ENCODE assay signal across 20 cellular contexts in the genomic region with DNA sequence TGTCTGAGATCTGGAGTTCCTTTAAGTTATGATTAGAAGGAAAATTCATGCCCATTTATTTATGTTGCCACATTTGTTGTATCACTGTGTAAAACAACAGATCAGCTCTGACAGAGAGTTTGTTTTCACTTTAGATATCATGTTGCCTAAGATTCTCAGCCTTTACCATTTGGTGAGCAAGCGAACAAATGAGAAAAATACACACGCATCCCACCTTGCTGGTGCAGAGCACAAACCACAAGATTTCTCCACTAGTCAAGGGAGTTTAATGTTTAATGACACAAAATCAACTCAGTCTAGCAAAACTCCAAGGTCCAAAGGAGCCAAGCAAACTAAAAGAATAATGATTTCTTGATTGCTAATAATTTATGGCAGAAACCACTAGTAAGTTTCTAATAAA. TPM values are rescaled to one million over a fixed set of nuclear protein-coding genes. Genes with fewer than 3 reads are reported as not detected.
DNase-seq lines count a peak whose midpoint lies in the region; ATAC-seq, FAIRE-seq and TF ChIP-seq lines count a peak whose summit lies in the region.
"Had no signal": no experiment of that assay in that cellular context is flagged by ENCODE, and none has a peak within 500 bp of the region (broad histone marks: within the 10 kb centered on the region; RNA-seq: fewer than 3 reads in every experiment).

No MANE protein-coding gene starts in this region.

- H3K9me3 ChIP-seq in GM23248 (ENCODE audit: low read depth) = no peaks in the 10 kb centered on the region
- H3K9me3 ChIP-seq in K562 (replicated peaks; ENCODE audit: control insufficient read depth, insufficient read depth, low read depth, low read length) = no peaks in the 10 kb centered on the region

- TF ChIP-seq RAD21 in K562 (CRISPR knock-in tag; conservative IDR thresholded peaks at IDR 0.05 in 1 of 2, IDR thresholded peaks at IDR 0.05 in 1 of 2) = no peak

- TF ChIP-seq CTCF in K562 (IDR thresholded peaks at IDR 0.05 in 2 of 3, conservative IDR thresholded peaks at IDR 0.05 in 1 of 3; ENCODE audit: insufficient read depth in 2 of 3, low read depth in 1 of 3, low read length in 3 of 3) = no peak
- TF ChIP-seq CTCF in RWPE1 (conservative IDR thresholded peaks at IDR 0.05; ENCODE audit: low read depth) = no peak

- peak; percentile 35 for FAIRE-seq in K562 (lab: Jason Lieb, UNC)
- FAIRE-seq: GM12878 had no signal

- no peak for TF ChIP-seq POLR2A in K562 (conservative IDR thresholded peaks at IDR 0.05)

- ATAC-seq in K562 = no peak
- ATAC-seq in HG03432 (IDR thresholded peaks at IDR 0.05; ENCODE audit: unreplicated experiment) = no peak
- ATAC-seq: GM12878, HCT116 had no signal

- intact Hi-C loops in K562 (cut with micrococcal nuclease) = no loop called here

- no peak for TF ChIP-seq EP300 in K562 (IDR thresholded peaks at IDR 0.05; ENCODE audit: low read length)

- in situ Hi-C loops in GM23248 (cut with MboI) = no loop called here
- in situ Hi-C loops in K562 (cut with MboI) = no loop called here

- H3K27ac ChIP-seq in GM23248 (no peak overlapping the region), K562 (ENCODE audit: extremely low read depth, low read depth, low read length) (no peak overlapping the region), RWPE1 (no peak overlapping the region)
- H3K27ac ChIP-seq: KMS-11 had no signal

- H3K79me2 ChIP-seq in GM23248 (ENCODE audit: insufficient read depth) (peaks cover 13% of the 10 kb centered on the region), K562 (ENCODE audit: control insufficient read depth, insufficient read depth, low read length) (no peaks in the 10 kb centered on the region)

- H3K9me1 ChIP-seq in K562 (ENCODE audit: control insufficient read depth, insufficient read depth, low read length) = no peaks in the 10 kb centered on the region

- H2AFZ ChIP-seq in GM23248 (0 out of 2 replicates have a peak overlapping the region, but pooled peaks have one; percentile 33), K562 (ENCODE audit: low read depth, low read length) (no peak overlapping the region)

- CTCF ChIA-PET in K562 (lab: Yijun Ruan, JAX; ENCODE audit: low intra/inter-chr PET ratio) (no interaction called here), RWPE1 (lab: Yijun Ruan, JAX) (interaction anchor here (0.7 kb wide), 1 partner anchor 60 kb away, joined by 4 read pairs; no protein-coding TSS in a partner anchor)

- no peak overlapping the region for H3K9ac ChIP-seq in GM23248
- no peak overlapping the region for H3K9ac ChIP-seq in K562 (ENCODE audit: insufficient read depth in 1 of 2, low read depth in 2 of 2, low read length in 2 of 2)
- H3K9ac ChIP-seq: KMS-11 had no signal

- no peaks in the 10 kb centered on the region for H4K20me1 ChIP-seq in GM23248 (ENCODE audit: insufficient read depth)
- no peaks in the 10 kb centered on the region for H4K20me1 ChIP-seq in K562 (replicated peaks; ENCODE audit: control insufficient read depth, insufficient read depth, low read length)

- no peak for DNase-seq in GM23248
- no peak for DNase-seq in K562 (ENCODE audit: extremely low read depth in 1 of 4, low spot score in 3 of 4)
- DNase-seq in kidney glomerular epithelial cell (lab: John Stamatoyannopoulos, UW) = peak; percentile 28
- DNase-seq in renal cortical epithelial cell (ENCODE audit: low read depth) = peak; percentile 87
- no peak for DNase-seq in RWPE1 (ENCODE audit: low spot score)
- DNase-seq in GDM1 (lab: John Stamatoyannopoulos, UW) = no peak
- DNase-seq: C1 segment of cervical spinal cord; CD4-positive, alpha-beta memory T cell; COR-L47; MM.1S; NCI-H2029; NCI-H446; NCI-H526; NCI-H82; SHP77 treated with DMSO at 0.1 percent for 48 hours; SW 1271 had no signal

- H3K4me2 ChIP-seq in GM23248 (ENCODE audit: unreplicated experiment) (no peak overlapping the region), K562 (ENCODE audit: insufficient read depth, low read length) (no peak overlapping the region)
- H3K4me2 ChIP-seq: KMS-11 had no signal

- H3K9me2 ChIP-seq in GM23248 (ENCODE audit: insufficient read depth) = no peaks in the 10 kb centered on the region

- POLR2A ChIA-PET in K562 (lab: Yijun Ruan, JAX) (interaction anchor here (0.6 to 1.1 kb wide), 2 partner anchors 13 to 362 kb away, joined by 3 read pairs; no protein-coding TSS in a partner anchor), RWPE1 (lab: Yijun Ruan, JAX; ENCODE audit: low non-redundant PET) (interaction anchor here (0.7 kb wide), 1 partner anchor 28 kb away, joined by 3 read pairs; no protein-coding TSS in a partner anchor)

- H3K4me3 ChIP-seq in GM23248 (no peak overlapping the region), K562 (no peak overlapping the region)
- H3K4me3 ChIP-seq: GM12878 had no signal

- peaks cover 71% of the 10 kb centered on the region for H3F3A ChIP-seq in GM23248 (ENCODE audit: insufficient read depth)

- H3K4me1 ChIP-seq in GM23248 (ENCODE audit: insufficient read depth) (peaks cover 36% of the 10 kb centered on the region), K562 (replicated peaks in 1 of 2; ENCODE audit: control insufficient read depth in 2 of 2, insufficient read depth in 2 of 2, low read length in 2 of 2) (no peaks in the 10 kb centered on the region)

- no peaks in the 10 kb centered on the region for H3K27me3 ChIP-seq in GM23248 (replicated peaks; ENCODE audit: insufficient read depth)
- H3K27me3 ChIP-seq in K562 (ENCODE audit: control insufficient read depth in 2 of 2, insufficient read depth in 2 of 2, low read length in 2 of 2) = no peaks in the 10 kb centered on the region

- H3K36me3 ChIP-seq in GM23248 (ENCODE audit: low read depth) = peaks cover 11% of the 10 kb centered on the region
- no peaks in the 10 kb centered on the region for H3K36me3 ChIP-seq in K562 (ENCODE audit: control insufficient read depth, insufficient read depth, low read length)

- no TSS peak for BruUV-seq in K562 (replicated peaks; lab: Mats Ljungman, UMichigan)

- 91 to 98% methylated on average over 2 of the region's 2 CpGs for WGBS in GM23248 (ENCODE audit: low coverage in 1 of 2, low lambda C conversion rate in 2 of 2, missing lambda C conversion rate in 2 of 2), 2 experiments
- 80% methylated on average over 2 of the region's 2 CpGs for WGBS in K562 (ENCODE audit: insufficient coverage, low coverage, missing lambda C conversion rate)

TF ChIP-seq in K562, 482 proteins besides CTCF, POLR2A, EP300 and RAD21:
- TF ChIP-seq ZBTB17 (CRISPR knock-in tag; IDR thresholded peaks at IDR 0.05) (no peak), PHB (CRISPR knock-in tag; IDR thresholded peaks at IDR 0.05) (no peak)
TF ChIP-seq in K562: peak in this region for 0.

RNA-seq across cellular contexts. Expression of gene FGF5, which starts 27.7 kb away (rescaled TPM):
- 13.4 and 15.5 TPM in 2 replicates for total RNA-seq in GM23248 (2014; rRNA removed; shearing (Covaris generic))
- polyA plus RNA-seq in GM23248 (2016; fragmentation: Nextera tagmentation; extraction: Ambion mirVana) = 59.9 and 63.7 TPM in 2 replicates
- total RNA-seq in K562 (2011; cell fraction: chromatin; rRNA removed; ENCODE audit: low replicate concordance) = 3.0 and 3.2 TPM in 2 replicates
- total RNA-seq in K562 (2011; cell fraction: nucleolus; rRNA removed) = 2.0 and 3.2 TPM in 2 replicates
- total RNA-seq in K562 (2011; cell fraction: nucleoplasm; rRNA removed) = 3.2 and 6.8 TPM in 2 replicates
- 0.37 and 0.41 TPM in 2 replicates for total RNA-seq in K562 (2014; rRNA removed)
- total RNA-seq in K562 (2014; rRNA removed; fragmentation: Illumina TruSeq; extraction: Trizol) = 1.1 and 1.4 TPM in 2 replicates
- total RNA-seq in K562 (2015; rRNA removed; fragmentation: Illumina TruSeq; extraction: Trizol) = 0.68 and 0.76 TPM in 2 replicates
- 2.0 and 2.7 TPM in 2 replicates for total RNA-seq in K562 (2021)
- polyA plus RNA-seq in K562 (2011; rRNA removed) = 2.2 and 2.7 TPM in 2 replicates
- 1.3 and 3.6 TPM in 2 replicates for polyA plus RNA-seq in K562 (2011; cell fraction: cytosol; rRNA removed)
- 0.93 and 2.8 TPM in 2 replicates for polyA plus RNA-seq in K562 (2011; cell fraction: nucleus; rRNA removed)
- polyA plus RNA-seq in K562 (2012) = 1.2 and 2.4 TPM in 2 replicates
- polyA plus RNA-seq in K562 (2014; fragmentation: Illumina TruSeq; extraction: Trizol) = 1.4 TPM in 2 replicates
- under 1 TPM; 0.38 to 0.61 TPM for polyA plus RNA-seq in K562 (2014; fragmentation: Nextera tagmentation; extraction: Ambion mirVana)
- 1.1 and 1.2 TPM in 2 replicates for polyA plus RNA-seq in K562 (2014; rRNA removed)
- 2.2 and 2.5 TPM in 2 replicates for polyA minus RNA-seq in K562 (2011; rRNA and poly(A)+ RNA removed)
- polyA minus RNA-seq in K562 (2011; cell fraction: cytosol; rRNA and poly(A)+ RNA removed) = 1.7 and 4.0 TPM in 2 replicates
- polyA minus RNA-seq in K562 (2011; cell fraction: nucleus; rRNA and poly(A)+ RNA removed) = 3.9 and 6.6 TPM in 2 replicates
- 2.5 and 9.0 TPM in 2 replicates for total RNA-seq in renal cortical epithelial cell
- polyA plus RNA-seq: CD4-positive, alpha-beta memory T cell had no signal

RNA-seq across cellular contexts. Expression of gene CFAP299, which starts 41.3 kb away (rescaled TPM):
- total RNA-seq in GM23248 (2014; rRNA removed; shearing (Covaris generic)) = 1.1 TPM in 1 of 2 replicates, not detected in the other
- polyA plus RNA-seq in GM23248 (2016; fragmentation: Nextera tagmentation; extraction: Ambion mirVana) (1.0 and 1.2 TPM in 2 replicates), K562 (2011; rRNA removed) (0.39 and 0.81 TPM in 2 replicates), K562 (2014; fragmentation: Illumina TruSeq; extraction: Trizol) (0.29 and 0.76 TPM in 2 replicates), K562 (2014; fragmentation: Nextera tagmentation; extraction: Ambion mirVana) (under 1 TPM; 0.69 to 0.78 TPM), K562 (2014; rRNA removed) (0.33 TPM in 1 of 2 replicates, not detected in the other)
- 3.1 and 6.3 TPM in 2 replicates for total RNA-seq in K562 (2011; cell fraction: chromatin; rRNA removed; ENCODE audit: low replicate concordance)
- total RNA-seq in K562 (2011; cell fraction: nucleolus; rRNA removed) = 1.8 and 2.9 TPM in 2 replicates
- total RNA-seq in K562 (2011; cell fraction: nucleoplasm; rRNA removed) = 5.4 and 7.1 TPM in 2 replicates
- total RNA-seq in K562 (2014; rRNA removed) (0.82 and 3.0 TPM in 2 replicates), K562 (2014; rRNA removed; fragmentation: Illumina TruSeq; extraction: Trizol) (0.61 and 0.62 TPM in 2 replicates), K562 (2015; rRNA removed; fragmentation: Illumina TruSeq; extraction: Trizol) (0.87 and 1.0 TPM in 2 replicates), K562 (2021) (0.09 and 0.67 TPM in 2 replicates), renal cortical epithelial cell (0.25 and 1.6 TPM in 2 replicates)
- 0.16 TPM in 1 of 2 replicates, not detected in the other for polyA plus RNA-seq in K562 (2011; cell fraction: cytosol; rRNA removed)
- polyA plus RNA-seq in K562 (2011; cell fraction: nucleus; rRNA removed) = 0.84 and 1.4 TPM in 2 replicates
- polyA plus RNA-seq in K562 (2012) = 0.94 and 1.2 TPM in 2 replicates
- polyA minus RNA-seq in K562 (2011; rRNA and poly(A)+ RNA removed) = 2.9 and 3.5 TPM in 2 replicates
- not detected in 2 replicates for polyA minus RNA-seq in K562 (2011; cell fraction: cytosol; rRNA and poly(A)+ RNA removed)
- 5.4 and 6.0 TPM in 2 replicates for polyA minus RNA-seq in K562 (2011; cell fraction: nucleus; rRNA and poly(A)+ RNA removed)
- total RNA-seq: CD4-positive, alpha-beta memory T cell had no signal
- polyA plus RNA-seq: CD4-positive, alpha-beta memory T cell had no signal

Comparison
In these comparisons a context has a peak if more than half of its experiments do, and no peak if none do; other contexts are left out.
1. DNase-seq: peak in kidney glomerular epithelial cell (single experiment) and renal cortical epithelial cell (single experiment); none in GM23248 (single experiment), K562 (0 of 4), RWPE1 (single experiment) and GDM1 (single experiment).